In the genomic region with DNA sequence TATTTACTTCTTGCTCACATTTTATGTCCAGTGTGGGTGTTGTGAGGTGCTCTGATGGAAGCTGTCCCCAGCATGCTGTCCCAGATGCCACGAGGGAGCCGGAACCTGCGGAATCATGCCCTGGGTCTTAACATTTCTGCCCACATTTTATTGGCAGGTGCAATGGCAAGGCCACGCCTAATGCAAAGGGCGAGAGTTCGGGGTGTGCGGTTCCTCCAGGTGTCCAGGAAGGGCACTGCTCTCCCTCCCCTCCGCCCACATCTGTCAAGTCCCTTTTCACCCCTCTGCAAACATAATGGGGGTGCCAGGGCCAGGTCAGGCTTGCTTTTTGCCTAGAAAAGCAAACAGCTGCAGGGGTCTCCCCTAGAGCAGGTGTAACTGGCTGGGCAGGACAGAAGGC, we compare ENCODE assay signal across 1 cellular context.
TF ChIP-seq lines count a peak whose summit lies in the region.

No MANE protein-coding gene starts in this region.

TF ChIP-seq in SK-N-SH treated with all-trans-retinoic acid at 6 μM for 48 hours, 23 proteins besides CTCF, POLR2A, EP300 and RAD21 (continued from another document):
- TF ChIP-seq ESRRG (CRISPR knock-in tag; IDR thresholded peaks at IDR 0.05) (no peak), SNAI2 (CRISPR knock-in tag; IDR thresholded peaks at IDR 0.05) (no peak), BACH2 (CRISPR knock-in tag; IDR thresholded peaks at IDR 0.05; ENCODE audit: borderline replicate concordance) (no peak), ZNF70 (CRISPR knock-in tag; IDR thresholded peaks at IDR 0.05) (no peak), ZNF565 (CRISPR knock-in tag; conservative IDR thresholded peaks at IDR 0.05; ENCODE audit: low read depth) (no peak), ZFP3 (CRISPR knock-in tag; IDR thresholded peaks at IDR 0.05) (no peak), ZFP30 (CRISPR knock-in tag; IDR thresholded peaks at IDR 0.05) (no peak), ARNTL (CRISPR knock-in tag; IDR thresholded peaks at IDR 0.05; ENCODE audit: borderline replicate concordance, low read depth) (no peak), RARB (CRISPR knock-in tag; IDR thresholded peaks at IDR 0.05) (no peak)
- TF ChIP-seq, protein P1, sequence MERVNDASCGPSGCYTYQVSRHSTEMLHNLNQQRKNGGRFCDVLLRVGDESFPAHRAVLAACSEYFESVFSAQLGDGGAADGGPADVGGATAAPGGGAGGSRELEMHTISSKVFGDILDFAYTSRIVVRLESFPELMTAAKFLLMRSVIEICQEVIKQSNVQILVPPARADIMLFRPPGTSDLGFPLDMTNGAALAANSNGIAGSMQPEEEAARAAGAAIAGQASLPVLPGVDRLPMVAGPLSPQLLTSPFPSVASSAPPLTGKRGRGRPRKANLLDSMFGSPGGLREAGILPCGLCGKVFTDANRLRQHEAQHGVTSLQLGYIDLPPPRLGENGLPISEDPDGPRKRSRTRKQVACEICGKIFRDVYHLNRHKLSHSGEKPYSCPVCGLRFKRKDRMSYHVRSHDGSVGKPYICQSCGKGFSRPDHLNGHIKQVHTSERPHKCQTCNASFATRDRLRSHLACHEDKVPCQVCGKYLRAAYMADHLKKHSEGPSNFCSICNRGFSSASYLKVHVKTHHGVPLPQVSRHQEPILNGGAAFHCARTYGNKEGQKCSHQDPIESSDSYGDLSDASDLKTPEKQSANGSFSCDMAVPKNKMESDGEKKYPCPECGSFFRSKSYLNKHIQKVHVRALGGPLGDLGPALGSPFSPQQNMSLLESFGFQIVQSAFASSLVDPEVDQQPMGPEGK (CRISPR knock-in tag; IDR thresholded peaks at IDR 0.05; ENCODE audit: borderline replicate concordance), result no peak
- TF ChIP-seq, protein P2, sequence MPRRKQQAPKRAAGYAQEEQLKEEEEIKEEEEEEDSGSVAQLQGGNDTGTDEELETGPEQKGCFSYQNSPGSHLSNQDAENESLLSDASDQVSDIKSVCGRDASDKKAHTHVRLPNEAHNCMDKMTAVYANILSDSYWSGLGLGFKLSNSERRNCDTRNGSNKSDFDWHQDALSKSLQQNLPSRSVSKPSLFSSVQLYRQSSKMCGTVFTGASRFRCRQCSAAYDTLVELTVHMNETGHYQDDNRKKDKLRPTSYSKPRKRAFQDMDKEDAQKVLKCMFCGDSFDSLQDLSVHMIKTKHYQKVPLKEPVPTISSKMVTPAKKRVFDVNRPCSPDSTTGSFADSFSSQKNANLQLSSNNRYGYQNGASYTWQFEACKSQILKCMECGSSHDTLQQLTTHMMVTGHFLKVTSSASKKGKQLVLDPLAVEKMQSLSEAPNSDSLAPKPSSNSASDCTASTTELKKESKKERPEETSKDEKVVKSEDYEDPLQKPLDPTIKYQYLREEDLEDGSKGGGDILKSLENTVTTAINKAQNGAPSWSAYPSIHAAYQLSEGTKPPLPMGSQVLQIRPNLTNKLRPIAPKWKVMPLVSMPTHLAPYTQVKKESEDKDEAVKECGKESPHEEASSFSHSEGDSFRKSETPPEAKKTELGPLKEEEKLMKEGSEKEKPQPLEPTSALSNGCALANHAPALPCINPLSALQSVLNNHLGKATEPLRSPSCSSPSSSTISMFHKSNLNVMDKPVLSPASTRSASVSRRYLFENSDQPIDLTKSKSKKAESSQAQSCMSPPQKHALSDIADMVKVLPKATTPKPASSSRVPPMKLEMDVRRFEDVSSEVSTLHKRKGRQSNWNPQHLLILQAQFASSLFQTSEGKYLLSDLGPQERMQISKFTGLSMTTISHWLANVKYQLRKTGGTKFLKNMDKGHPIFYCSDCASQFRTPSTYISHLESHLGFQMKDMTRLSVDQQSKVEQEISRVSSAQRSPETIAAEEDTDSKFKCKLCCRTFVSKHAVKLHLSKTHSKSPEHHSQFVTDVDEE (CRISPR knock-in tag; IDR thresholded peaks at IDR 0.05), result no peak
- TF ChIP-seq, protein P3, sequence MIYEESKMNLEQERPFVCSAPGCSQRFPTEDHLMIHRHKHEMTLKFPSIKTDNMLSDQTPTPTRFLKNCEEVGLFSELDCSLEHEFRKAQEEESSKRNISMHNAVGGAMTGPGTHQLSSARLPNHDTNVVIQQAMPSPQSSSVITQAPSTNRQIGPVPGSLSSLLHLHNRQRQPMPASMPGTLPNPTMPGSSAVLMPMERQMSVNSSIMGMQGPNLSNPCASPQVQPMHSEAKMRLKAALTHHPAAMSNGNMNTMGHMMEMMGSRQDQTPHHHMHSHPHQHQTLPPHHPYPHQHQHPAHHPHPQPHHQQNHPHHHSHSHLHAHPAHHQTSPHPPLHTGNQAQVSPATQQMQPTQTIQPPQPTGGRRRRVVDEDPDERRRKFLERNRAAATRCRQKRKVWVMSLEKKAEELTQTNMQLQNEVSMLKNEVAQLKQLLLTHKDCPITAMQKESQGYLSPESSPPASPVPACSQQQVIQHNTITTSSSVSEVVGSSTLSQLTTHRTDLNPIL (CRISPR knock-in tag; IDR thresholded peaks at IDR 0.05; ENCODE audit: low read depth), result no peak
